2 cellular contexts compared by ENCODE assay signal in genomic region chr6:125748534-125749111, GRCh38.
TF ChIP-seq lines count a peak whose summit lies in the region.

No MANE protein-coding gene starts in this region.

TF ChIP-seq in HEK293, 187 proteins besides CTCF, POLR2A, EP300 and RAD21 (continued from another document):
- TF ChIP-seq PRDM6 (tag by site-specific recombination; IDR thresholded peaks at IDR 0.05) (peak; percentile 64), OVOL3 (tag by site-specific recombination; IDR thresholded peaks at IDR 0.05) (0 out of 2 replicates have a peak, but pooled peaks have one; percentile 10), ZBTB6 (tag by site-specific recombination; IDR thresholded peaks at IDR 0.05) (0 out of 2 replicates have a peak, but pooled peaks have one; percentile 13), ZNF777 (tag by site-specific recombination; IDR thresholded peaks at IDR 0.05; ENCODE audit: borderline replicate concordance) (no peak), ZBTB21 (tag by site-specific recombination; IDR thresholded peaks at IDR 0.05) (no peak), ZNF561 (tag by site-specific recombination; IDR thresholded peaks at IDR 0.05; ENCODE audit: borderline replicate concordance) (peak; percentile 22; the same call in 1 of the 2 replicates), ZNF184 (tag by site-specific recombination; IDR thresholded peaks at IDR 0.05) (0 out of 2 replicates have a peak, but pooled peaks have one; percentile 2), ZFP37 (tag by site-specific recombination; IDR thresholded peaks at IDR 0.05) (0 out of 2 replicates have a peak, but pooled peaks have one; percentile 12), ZNF639 (tag by site-specific recombination; IDR thresholded peaks at IDR 0.05) (0 out of 2 replicates have a peak, but pooled peaks have one; percentile 31), IKZF3 (tag by site-specific recombination; IDR thresholded peaks at IDR 0.05) (peak; percentile 20; the same call in 1 of the 2 replicates), ZBTB8A (tag by site-specific recombination; IDR thresholded peaks at IDR 0.05) (peak; percentile 75), ZNF670 (tag by site-specific recombination; IDR thresholded peaks at IDR 0.05; ENCODE audit: low read depth) (no peak), MEIS1 (CRISPR knock-in tag; IDR thresholded peaks at IDR 0.05; ENCODE audit: borderline replicate concordance) (0 out of 2 replicates have a peak, but pooled peaks have one; percentile 35), ZNF548 (tag by site-specific recombination; IDR thresholded peaks at IDR 0.05) (no peak), ZNF335 (tag by site-specific recombination; conservative IDR thresholded peaks at IDR 0.05) (peak; percentile 40; the same call in 1 of the 2 replicates)

TF ChIP-seq in endothelial cell of umbilical vein, 7 proteins besides CTCF, POLR2A, EP300 and RAD21 (continued from another document):
- no peak for TF ChIP-seq EZH2 (IDR thresholded peaks at IDR 0.05; ENCODE audit: borderline replicate concordance, low read depth, low read length, severe bottlenecking)
- TF ChIP-seq JUN (IDR thresholded peaks at IDR 0.05; ENCODE audit: borderline replicate concordance, insufficient read depth, insufficient read length, low read depth), result no peak
- no peak for TF ChIP-seq GATA2 (IDR thresholded peaks at IDR 0.05; ENCODE audit: insufficient read depth, insufficient read length, low read depth, low read length)
- no peak for TF ChIP-seq POLR2AphosphoS5 (IDR thresholded peaks at IDR 0.05; ENCODE audit: insufficient read depth, low read depth, low read length)
- TF ChIP-seq MYC (IDR thresholded peaks at IDR 0.05; ENCODE audit: low read depth, low read length), result no peak
- no peak for TF ChIP-seq MAX (IDR thresholded peaks at IDR 0.05; ENCODE audit: insufficient read depth, insufficient read length)
